9 cellular contexts compared by ENCODE assay signal in genomic region chr10:2985729-2986232, GRCh38.
DNase-seq lines count a peak whose midpoint lies in the region; ATAC-seq and TF ChIP-seq lines count a peak whose summit lies in the region.
"Had no signal": no experiment of that assay in that cellular context is flagged by ENCODE, and none has a peak within 500 bp of the region (broad histone marks: within the 10 kb centered on the region; RNA-seq: fewer than 3 reads in every experiment).

No MANE protein-coding gene starts in this region.

- H3K36me3 Mint-ChIP-seq in dendritic cell treated with granulocyte-macrophage colony-stimulating factor and Interleukin-4, amounts not matched to agents 40 ng/mL and 50 ng/mL, for 4 days (ENCODE audit: low read depth), result peaks cover 11% of the 10 kb centered on the region
- no peaks in the 10 kb centered on the region for H3K36me3 Mint-ChIP-seq in neural progenitor cell

- peak overlapping the region; percentile 71 for H3K27ac Mint-ChIP-seq in dendritic cell treated with granulocyte-macrophage colony-stimulating factor and Interleukin-4, amounts not matched to agents 40 ng/mL and 50 ng/mL, for 4 days
- no peak overlapping the region for H3K27ac Mint-ChIP-seq in neural progenitor cell

- H3K9me3 Mint-ChIP-seq in dendritic cell treated with granulocyte-macrophage colony-stimulating factor and Interleukin-4, amounts not matched to agents 40 ng/mL and 50 ng/mL, for 4 days, result peaks cover 25% of the 10 kb centered on the region
- peaks cover 5% of the 10 kb centered on the region for H3K9me3 Mint-ChIP-seq in neural progenitor cell

- H2AFZ ChIP-seq in neural progenitor cell (replicated peaks) (peak overlapping the region; percentile 31), MM.1S (ENCODE audit: low read length) (no peak overlapping the region)

- peak overlapping the region; percentile 59 for H3K4me3 Mint-ChIP-seq in dendritic cell treated with granulocyte-macrophage colony-stimulating factor and Interleukin-4, amounts not matched to agents 40 ng/mL and 50 ng/mL, for 4 days
- H3K4me3 Mint-ChIP-seq in neural progenitor cell, result no peak overlapping the region

- H3K36me3 ChIP-seq in neural progenitor cell (no peaks in the 10 kb centered on the region), MM.1S (replicated peaks; ENCODE audit: insufficient read depth, low read length) (no peaks in the 10 kb centered on the region)

- H3K79me2 ChIP-seq in neural progenitor cell (ENCODE audit: low read depth) (no peaks in the 10 kb centered on the region), MM.1S (ENCODE audit: low read length) (no peaks in the 10 kb centered on the region)

- H4K20me1 ChIP-seq in neural progenitor cell (ENCODE audit: low read depth), result no peaks in the 10 kb centered on the region
- H4K20me1 ChIP-seq in MM.1S (ENCODE audit: insufficient read depth, low read length), result no peaks in the 10 kb centered on the region

- TF ChIP-seq CTCF in neural progenitor cell (IDR thresholded peaks at IDR 0.05) (no peak), MM.1S (IDR thresholded peaks at IDR 0.05; ENCODE audit: low read length) (no peak)

- DNase-seq in DMS79 treated with DMSO at 0.1 percent for 48 hours (lab: John Stamatoyannopoulos, UW) (peak; percentile 17), NCI-H2196 (lab: John Stamatoyannopoulos, UW; ENCODE audit: unreplicated experiment) (peak; percentile 57), neural progenitor cell (ENCODE audit: low spot score) (no peak), MM.1S (no peak), NCI-H146 treated with DMSO at 0.1 percent for 48 hours (lab: John Stamatoyannopoulos, UW; ENCODE audit: unreplicated experiment) (no peak)
- DNase-seq in stimulated activated CD4-positive, alpha-beta T cell treated with anti-CD3 and anti-CD28 coated beads, Interleukin-4, amount 100 ng/mL, for 24 hours, result no peak
- DNase-seq: NCI-H510A treated with DMSO at 0.1 percent for 48 hours had no signal

- intact Hi-C loops in dendritic cell treated with granulocyte-macrophage colony-stimulating factor and Interleukin-4, amounts not matched to agents 40 ng/mL and 50 ng/mL, for 4 days (cut with micrococcal nuclease), result loop anchor here (5.0 kb wide), 1 partner anchor 42 kb away; no protein-coding TSS in a partner anchor

- H3K4me3 ChIP-seq in neural progenitor cell, result no peak overlapping the region
- no peak overlapping the region for H3K4me3 ChIP-seq in MM.1S (ENCODE audit: low read length)

- H3K27me3 Mint-ChIP-seq in dendritic cell treated with granulocyte-macrophage colony-stimulating factor and Interleukin-4, amounts not matched to agents 40 ng/mL and 50 ng/mL, for 4 days, result peaks cover 11% of the 10 kb centered on the region
- H3K27me3 Mint-ChIP-seq in neural progenitor cell (ENCODE audit: insufficient read depth, low read depth), result peaks cover 13% of the 10 kb centered on the region

- no peak for ATAC-seq in HG02852 (IDR thresholded peaks at IDR 0.05; ENCODE audit: unreplicated experiment)

- H3K4me1 Mint-ChIP-seq in dendritic cell treated with granulocyte-macrophage colony-stimulating factor and Interleukin-4, amounts not matched to agents 40 ng/mL and 50 ng/mL, for 4 days (ENCODE audit: low read depth), result peaks cover 68% of the 10 kb centered on the region
- peaks cover 18% of the 10 kb centered on the region for H3K4me1 Mint-ChIP-seq in neural progenitor cell

- H3K9me3 ChIP-seq in neural progenitor cell (ENCODE audit: low read depth) (no peaks in the 10 kb centered on the region), MM.1S (replicated peaks; ENCODE audit: insufficient read depth, low read length) (no peaks in the 10 kb centered on the region)

- H3F3A ChIP-seq in neural progenitor cell (ENCODE audit: low read depth) (no peaks in the 10 kb centered on the region), MM.1S (ENCODE audit: insufficient read depth, low read length) (no peaks in the 10 kb centered on the region)

- H3K4me2 ChIP-seq in neural progenitor cell, result no peak overlapping the region
- no peak overlapping the region for H3K4me2 ChIP-seq in MM.1S (ENCODE audit: low read depth, low read length)

- no peak overlapping the region for H3K9ac ChIP-seq in neural progenitor cell
- H3K9ac ChIP-seq in MM.1S (ENCODE audit: low read length), result no peak overlapping the region

- no peaks in the 10 kb centered on the region for H3K9me2 ChIP-seq in MM.1S (replicated peaks; ENCODE audit: insufficient read depth, low read length)

- H3K4me1 ChIP-seq in neural progenitor cell (peaks cover 3% of the 10 kb centered on the region), MM.1S (ENCODE audit: low read length) (no peaks in the 10 kb centered on the region)

- H3K27ac ChIP-seq in neural progenitor cell, result no peak overlapping the region
- H3K27ac ChIP-seq in MM.1S (ENCODE audit: low read length), result no peak overlapping the region

- no peaks in the 10 kb centered on the region for H3K27me3 ChIP-seq in neural progenitor cell
- H3K27me3 ChIP-seq in MM.1S (replicated peaks; ENCODE audit: insufficient read depth, low read length), result no peaks in the 10 kb centered on the region

Comparison
In these comparisons a context has a peak if more than half of its experiments do, and no peak if none do; other contexts are left out.
1. DNase-seq: peak in DMS79 treated with DMSO at 0.1 percent for 48 hours (single experiment) and NCI-H2196 (single experiment); none in neural progenitor cell (single experiment), MM.1S (single experiment), stimulated activated CD4-positive, alpha-beta T cell treated with anti-CD3 and anti-CD28 coated beads, Interleukin-4, amount 100 ng/mL, for 24 hours (single experiment) and NCI-H146 treated with DMSO at 0.1 percent for 48 hours (single experiment).